1 cellular context compared by ENCODE assay signal in genomic region chr17:41632482-41633105, GRCh38.
TF ChIP-seq lines count a peak whose summit lies in the region.

No MANE protein-coding gene starts in this region.

TF ChIP-seq in K562, 482 proteins besides CTCF, POLR2A, EP300 and RAD21 (continued from another document and continues in another):
- no peak for TF ChIP-seq POLR3G (IDR thresholded peaks at IDR 0.05; ENCODE audit: extremely low read depth, insufficient read length, insufficient replicate concordance)
- no peak for TF ChIP-seq LARP7 (IDR thresholded peaks at IDR 0.05)
- no peak for TF ChIP-seq RREB1 (CRISPR knock-in tag; IDR thresholded peaks at IDR 0.05)
- TF ChIP-seq ZNF24 (IDR thresholded peaks at IDR 0.05) = no peak
- no peak for TF ChIP-seq TBP (optimal IDR thresholded peaks at IDR 0.05; ENCODE audit: low read depth, low read length)
- peak; percentile 35; the same call in 1 of the 2 replicates for TF ChIP-seq BCOR (IDR thresholded peaks at IDR 0.05)
- no peak for TF ChIP-seq RBM39 (optimal IDR thresholded peaks at IDR 0.05; ENCODE audit: low read depth, low read length)
- no peak for TF ChIP-seq NFIC (IDR thresholded peaks at IDR 0.05)
- TF ChIP-seq RFX1 (IDR thresholded peaks at IDR 0.05) = no peak
- TF ChIP-seq SREBF1 (IDR thresholded peaks at IDR 0.05; ENCODE audit: borderline replicate concordance, low read depth, low read length) = no peak
- TF ChIP-seq PHTF2 (CRISPR knock-in tag; IDR thresholded peaks at IDR 0.05) = no peak
- no peak for TF ChIP-seq TEAD2 (tag; IDR thresholded peaks at IDR 0.05)
- peak; percentile 8 for TF ChIP-seq ARHGAP35 (IDR thresholded peaks at IDR 0.05; ENCODE audit: partially characterized antibody)
- 0 out of 2 replicates have a peak, but pooled peaks have one; percentile 12 for TF ChIP-seq THRB (CRISPR knock-in tag; conservative IDR thresholded peaks at IDR 0.05)
- no peak for TF ChIP-seq ATF4 (CRISPR knock-in tag; IDR thresholded peaks at IDR 0.05)
- no peak for TF ChIP-seq MTA3 (IDR thresholded peaks at IDR 0.05; ENCODE audit: borderline replicate concordance)
- TF ChIP-seq MCM7 (IDR thresholded peaks at IDR 0.05) = no peak
- 0 out of 2 replicates have a peak, but pooled peaks have one; percentile 25 for TF ChIP-seq NFRKB (IDR thresholded peaks at IDR 0.05; ENCODE audit: low read depth)
- no peak for TF ChIP-seq ZNF740 (CRISPR knock-in tag; IDR thresholded peaks at IDR 0.05)
- TF ChIP-seq ZNF740 (tag; IDR thresholded peaks at IDR 0.05) = no peak
- no peak for TF ChIP-seq CEBPB (tag; IDR thresholded peaks at IDR 0.05)
- TF ChIP-seq ILK (tag; IDR thresholded peaks at IDR 0.05; ENCODE audit: borderline replicate concordance, low read depth) = no peak
- TF ChIP-seq AFF1 (IDR thresholded peaks at IDR 0.05; ENCODE audit: low read depth in 1 of 2, partially characterized antibody in 2 of 2) = no peak
- TF ChIP-seq ZNF764 (CRISPR knock-in tag; IDR thresholded peaks at IDR 0.05; ENCODE audit: low read depth) = no peak
- no peak for TF ChIP-seq NR2F6 (CRISPR knock-in tag; IDR thresholded peaks at IDR 0.05)
- TF ChIP-seq HMG20A (CRISPR knock-in tag; conservative IDR thresholded peaks at IDR 0.05) = no peak
- no peak for TF ChIP-seq ZNF551 (CRISPR knock-in tag; IDR thresholded peaks at IDR 0.05)
- no peak for TF ChIP-seq ZNF518B (CRISPR knock-in tag; IDR thresholded peaks at IDR 0.05)
- no peak for TF ChIP-seq MTF1 (CRISPR knock-in tag; IDR thresholded peaks at IDR 0.05; ENCODE audit: borderline replicate concordance)
- TF ChIP-seq PKNOX1 (IDR thresholded peaks at IDR 0.05) = no peak
- no peak for TF ChIP-seq FOXJ3 (CRISPR knock-in tag; IDR thresholded peaks at IDR 0.05)
- TF ChIP-seq SPI1 (IDR thresholded peaks at IDR 0.05; ENCODE audit: borderline replicate concordance, low read depth, low read length) = no peak
- TF ChIP-seq BCLAF1 (IDR thresholded peaks at IDR 0.05; ENCODE audit: borderline replicate concordance in 1 of 2, control insufficient read depth in 1 of 2, low read depth in 2 of 2, low read length in 1 of 2) = peak in 1 of 2 experiments; percentile 8; a peak in 1 of 4 replicates
- no peak for TF ChIP-seq ZNF232 (CRISPR knock-in tag; IDR thresholded peaks at IDR 0.05)
- no peak for TF ChIP-seq BRF1 (IDR thresholded peaks at IDR 0.05; ENCODE audit: borderline replicate concordance, extremely low read depth, insufficient read length)
- no peak for TF ChIP-seq ZNF354B (CRISPR knock-in tag; IDR thresholded peaks at IDR 0.05)
- peak; percentile 17; the same call in 1 of the 2 replicates for TF ChIP-seq MYBL2 (IDR thresholded peaks at IDR 0.05; ENCODE audit: low read depth)
- no peak for TF ChIP-seq MYBL2 (CRISPR knock-in tag; IDR thresholded peaks at IDR 0.05; ENCODE audit: borderline replicate concordance)
- TF ChIP-seq SRSF3 (IDR thresholded peaks at IDR 0.05; ENCODE audit: insufficient read depth, low read length) = no peak
- no peak for TF ChIP-seq POU5F1 (IDR thresholded peaks at IDR 0.05; ENCODE audit: borderline replicate concordance, low read depth, low read length, partially characterized antibody)
- TF ChIP-seq FOS (IDR thresholded peaks at IDR 0.05; ENCODE audit: extremely low read depth, insufficient read length) = no peak
- TF ChIP-seq ZNF121 (CRISPR knock-in tag; conservative IDR thresholded peaks at IDR 0.05) = no peak
- no peak for TF ChIP-seq NR4A1 (CRISPR knock-in tag; IDR thresholded peaks at IDR 0.05)
- TF ChIP-seq NR4A1 (tag; IDR thresholded peaks at IDR 0.05) = no peak
